1 cellular context compared by ENCODE assay signal in the genomic region with DNA sequence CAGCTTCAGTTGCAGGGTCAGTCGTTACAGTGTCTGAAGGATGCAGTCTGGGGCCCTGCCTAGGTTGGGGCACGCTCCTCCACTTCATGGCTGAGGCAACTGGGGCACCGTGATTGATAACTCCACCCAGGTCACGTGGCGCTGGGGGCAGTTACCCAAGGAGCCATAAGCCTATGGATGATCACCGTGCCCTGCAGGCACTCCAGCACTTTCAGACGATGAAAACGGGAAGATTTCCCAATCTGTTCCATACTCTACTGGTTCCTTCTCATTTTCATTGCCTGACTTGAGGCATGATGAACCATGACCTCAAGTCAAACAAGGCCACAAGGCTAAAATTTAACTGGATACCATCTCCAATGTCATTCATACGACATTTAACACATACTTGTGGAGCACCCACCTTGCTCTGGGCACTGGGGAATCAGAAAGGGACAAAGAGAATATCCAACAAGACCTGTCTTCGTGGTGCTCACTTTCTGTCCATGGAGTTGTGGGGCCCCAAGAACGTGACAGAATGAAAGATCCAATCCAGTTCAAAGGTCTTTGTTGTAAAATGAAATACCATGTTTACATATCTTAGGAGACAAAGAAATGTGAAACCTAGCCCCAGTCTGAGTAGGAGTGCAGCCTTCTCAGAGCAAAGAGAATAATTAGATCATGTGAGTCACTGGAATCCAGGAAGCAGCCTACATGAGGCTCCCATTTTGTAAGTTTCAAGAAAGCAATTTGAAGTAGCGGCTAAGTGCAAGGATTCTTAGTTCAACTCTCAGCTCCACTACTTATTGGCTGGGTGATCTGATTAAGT.
A peak's percentile ranks its signal among the peaks of the same experiment; 100 is the strongest.
TF ChIP-seq lines count a peak whose summit lies in the region.

No MANE protein-coding gene starts in this region.

TF ChIP-seq in K562, 482 proteins besides CTCF, POLR2A, EP300 and RAD21 (continued from another document and continues in another):
- TF ChIP-seq, protein P1, sequence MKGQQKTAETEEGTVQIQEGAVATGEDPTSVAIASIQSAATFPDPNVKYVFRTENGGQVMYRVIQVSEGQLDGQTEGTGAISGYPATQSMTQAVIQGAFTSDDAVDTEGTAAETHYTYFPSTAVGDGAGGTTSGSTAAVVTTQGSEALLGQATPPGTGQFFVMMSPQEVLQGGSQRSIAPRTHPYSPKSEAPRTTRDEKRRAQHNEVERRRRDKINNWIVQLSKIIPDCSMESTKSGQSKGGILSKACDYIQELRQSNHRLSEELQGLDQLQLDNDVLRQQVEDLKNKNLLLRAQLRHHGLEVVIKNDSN (CRISPR knock-in tag; IDR thresholded peaks at IDR 0.05), result peak; percentile 47; the same call in 1 of the 2 replicates
- TF ChIP-seq NR2C2 (CRISPR knock-in tag; IDR thresholded peaks at IDR 0.05) (no peak), NR2C2 (tag; IDR thresholded peaks at IDR 0.05) (peak; percentile 72), HIVEP1 (CRISPR knock-in tag; IDR thresholded peaks at IDR 0.05) (no peak), RFX5 (IDR thresholded peaks at IDR 0.05; ENCODE audit: low read depth, low read length) (no peak), GTF2E2 (tag; IDR thresholded peaks at IDR 0.05) (peak; percentile 57; the same call in 1 of the 2 replicates), NEUROD1 (IDR thresholded peaks at IDR 0.05; ENCODE audit: borderline replicate concordance, low read depth, low read length, partially characterized antibody) (no peak), ZNF316 (IDR thresholded peaks at IDR 0.05) (no peak), HCFC1 (IDR thresholded peaks at IDR 0.05; ENCODE audit: low read depth, low read length) (no peak), MCM2 (IDR thresholded peaks at IDR 0.05; ENCODE audit: low read depth) (no peak), CEBPB (tag; IDR thresholded peaks at IDR 0.05) (no peak), SIN3B (IDR thresholded peaks at IDR 0.05; ENCODE audit: low read depth) (no peak), ZNF133 (CRISPR knock-in tag; IDR thresholded peaks at IDR 0.05) (no peak), ZBTB17 (CRISPR knock-in tag; IDR thresholded peaks at IDR 0.05) (no peak), RBBP5 (IDR thresholded peaks at IDR 0.05; ENCODE audit: borderline replicate concordance, insufficient read depth, low read length, poor library complexity, severe bottlenecking) (no peak), XRCC4 (IDR thresholded peaks at IDR 0.05; ENCODE audit: extremely low read depth, insufficient read depth, insufficient read length) (no peak), CHD1 (IDR thresholded peaks at IDR 0.05; ENCODE audit: low read length) (no peak), GATAD2B (IDR thresholded peaks at IDR 0.05; ENCODE audit: borderline replicate concordance) (no peak), ZNF263 (CRISPR knock-in tag; IDR thresholded peaks at IDR 0.05; ENCODE audit: borderline replicate concordance) (no peak), RFX1 (IDR thresholded peaks at IDR 0.05) (no peak), CHD4 (IDR thresholded peaks at IDR 0.05; ENCODE audit: insufficient read depth, insufficient replicate concordance, low read depth, low read length, poor library complexity, severe bottlenecking) (no peak), SOX6 (IDR thresholded peaks at IDR 0.05) (no peak), PHF21A (IDR thresholded peaks at IDR 0.05; ENCODE audit: borderline replicate concordance, low read depth) (no peak), MAFF (IDR thresholded peaks at IDR 0.05; ENCODE audit: low read length) (no peak), ZFX (CRISPR knock-in tag; IDR thresholded peaks at IDR 0.05) (no peak; the same call in 1 of the 2 replicates), ILF3 (IDR thresholded peaks at IDR 0.05; ENCODE audit: borderline replicate concordance) (no peak), FOS (IDR thresholded peaks at IDR 0.05; ENCODE audit: extremely low read depth, insufficient read length) (no peak), U2AF1 (optimal IDR thresholded peaks at IDR 0.05; ENCODE audit: low read depth, low read length) (no peak), TRIM24 (IDR thresholded peaks at IDR 0.05) (no peak), NCOA6 (IDR thresholded peaks at IDR 0.05) (no peak), BRCA1 (IDR thresholded peaks at IDR 0.05) (no peak), BRCA1 (CRISPR knock-in tag; IDR thresholded peaks at IDR 0.05) (no peak), FOSL1 (tag; conservative IDR thresholded peaks at IDR 0.05) (peak; percentile 67), ELF4 (CRISPR knock-in tag; IDR thresholded peaks at IDR 0.05) (no peak), ZNF311 (CRISPR knock-in tag; IDR thresholded peaks at IDR 0.05) (no peak), NRF1 (conservative IDR thresholded peaks at IDR 0.05 in 1 of 2, IDR thresholded peaks at IDR 0.05 in 1 of 2) (no peak), ATF1 (CRISPR knock-in tag; IDR thresholded peaks at IDR 0.05) (no peak), ATF1 (tag; IDR thresholded peaks at IDR 0.05) (0 out of 2 replicates have a peak, but pooled peaks have one; percentile 13), ZNF644 (tag; IDR thresholded peaks at IDR 0.05; ENCODE audit: low read depth) (0 out of 2 replicates have a peak, but pooled peaks have one; percentile 58)
- TF ChIP-seq, protein P2, sequence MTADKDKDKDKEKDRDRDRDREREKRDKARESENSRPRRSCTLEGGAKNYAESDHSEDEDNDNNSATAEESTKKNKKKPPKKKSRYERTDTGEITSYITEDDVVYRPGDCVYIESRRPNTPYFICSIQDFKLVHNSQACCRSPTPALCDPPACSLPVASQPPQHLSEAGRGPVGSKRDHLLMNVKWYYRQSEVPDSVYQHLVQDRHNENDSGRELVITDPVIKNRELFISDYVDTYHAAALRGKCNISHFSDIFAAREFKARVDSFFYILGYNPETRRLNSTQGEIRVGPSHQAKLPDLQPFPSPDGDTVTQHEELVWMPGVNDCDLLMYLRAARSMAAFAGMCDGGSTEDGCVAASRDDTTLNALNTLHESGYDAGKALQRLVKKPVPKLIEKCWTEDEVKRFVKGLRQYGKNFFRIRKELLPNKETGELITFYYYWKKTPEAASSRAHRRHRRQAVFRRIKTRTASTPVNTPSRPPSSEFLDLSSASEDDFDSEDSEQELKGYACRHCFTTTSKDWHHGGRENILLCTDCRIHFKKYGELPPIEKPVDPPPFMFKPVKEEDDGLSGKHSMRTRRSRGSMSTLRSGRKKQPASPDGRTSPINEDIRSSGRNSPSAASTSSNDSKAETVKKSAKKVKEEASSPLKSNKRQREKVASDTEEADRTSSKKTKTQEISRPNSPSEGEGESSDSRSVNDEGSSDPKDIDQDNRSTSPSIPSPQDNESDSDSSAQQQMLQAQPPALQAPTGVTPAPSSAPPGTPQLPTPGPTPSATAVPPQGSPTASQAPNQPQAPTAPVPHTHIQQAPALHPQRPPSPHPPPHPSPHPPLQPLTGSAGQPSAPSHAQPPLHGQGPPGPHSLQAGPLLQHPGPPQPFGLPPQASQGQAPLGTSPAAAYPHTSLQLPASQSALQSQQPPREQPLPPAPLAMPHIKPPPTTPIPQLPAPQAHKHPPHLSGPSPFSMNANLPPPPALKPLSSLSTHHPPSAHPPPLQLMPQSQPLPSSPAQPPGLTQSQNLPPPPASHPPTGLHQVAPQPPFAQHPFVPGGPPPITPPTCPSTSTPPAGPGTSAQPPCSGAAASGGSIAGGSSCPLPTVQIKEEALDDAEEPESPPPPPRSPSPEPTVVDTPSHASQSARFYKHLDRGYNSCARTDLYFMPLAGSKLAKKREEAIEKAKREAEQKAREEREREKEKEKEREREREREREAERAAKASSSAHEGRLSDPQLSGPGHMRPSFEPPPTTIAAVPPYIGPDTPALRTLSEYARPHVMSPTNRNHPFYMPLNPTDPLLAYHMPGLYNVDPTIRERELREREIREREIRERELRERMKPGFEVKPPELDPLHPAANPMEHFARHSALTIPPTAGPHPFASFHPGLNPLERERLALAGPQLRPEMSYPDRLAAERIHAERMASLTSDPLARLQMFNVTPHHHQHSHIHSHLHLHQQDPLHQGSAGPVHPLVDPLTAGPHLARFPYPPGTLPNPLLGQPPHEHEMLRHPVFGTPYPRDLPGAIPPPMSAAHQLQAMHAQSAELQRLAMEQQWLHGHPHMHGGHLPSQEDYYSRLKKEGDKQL (CRISPR knock-in tag; IDR thresholded peaks at IDR 0.05; ENCODE audit: borderline replicate concordance), result no peak
- TF ChIP-seq, protein P3, sequence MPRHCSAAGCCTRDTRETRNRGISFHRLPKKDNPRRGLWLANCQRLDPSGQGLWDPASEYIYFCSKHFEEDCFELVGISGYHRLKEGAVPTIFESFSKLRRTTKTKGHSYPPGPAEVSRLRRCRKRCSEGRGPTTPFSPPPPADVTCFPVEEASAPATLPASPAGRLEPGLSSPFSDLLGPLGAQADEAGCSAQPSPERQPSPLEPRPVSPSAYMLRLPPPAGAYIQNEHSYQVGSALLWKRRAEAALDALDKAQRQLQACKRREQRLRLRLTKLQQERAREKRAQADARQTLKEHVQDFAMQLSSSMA (CRISPR knock-in tag; IDR thresholded peaks at IDR 0.05), result no peak
- TF ChIP-seq, protein P4, sequence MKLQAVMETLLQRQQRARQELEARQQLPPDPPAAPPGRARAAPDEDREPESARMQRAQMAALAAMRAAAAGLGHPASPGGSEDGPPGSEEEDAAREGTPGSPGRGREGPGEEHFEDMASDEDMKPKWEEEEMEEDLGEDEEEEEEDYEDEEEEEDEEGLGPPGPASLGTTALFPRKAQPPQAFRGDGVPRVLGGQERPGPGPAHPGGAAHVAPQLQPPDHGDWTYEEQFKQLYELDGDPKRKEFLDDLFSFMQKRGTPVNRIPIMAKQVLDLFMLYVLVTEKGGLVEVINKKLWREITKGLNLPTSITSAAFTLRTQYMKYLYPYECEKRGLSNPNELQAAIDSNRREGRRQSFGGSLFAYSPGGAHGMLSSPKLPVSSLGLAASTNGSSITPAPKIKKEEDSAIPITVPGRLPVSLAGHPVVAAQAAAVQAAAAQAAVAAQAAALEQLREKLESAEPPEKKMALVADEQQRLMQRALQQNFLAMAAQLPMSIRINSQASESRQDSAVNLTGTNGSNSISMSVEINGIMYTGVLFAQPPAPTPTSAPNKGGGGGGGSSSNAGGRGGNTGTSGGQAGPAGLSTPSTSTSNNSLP (IDR thresholded peaks at IDR 0.05; ENCODE audit: borderline replicate concordance, low read depth, low read length), result no peak
- TF ChIP-seq, protein P5, sequence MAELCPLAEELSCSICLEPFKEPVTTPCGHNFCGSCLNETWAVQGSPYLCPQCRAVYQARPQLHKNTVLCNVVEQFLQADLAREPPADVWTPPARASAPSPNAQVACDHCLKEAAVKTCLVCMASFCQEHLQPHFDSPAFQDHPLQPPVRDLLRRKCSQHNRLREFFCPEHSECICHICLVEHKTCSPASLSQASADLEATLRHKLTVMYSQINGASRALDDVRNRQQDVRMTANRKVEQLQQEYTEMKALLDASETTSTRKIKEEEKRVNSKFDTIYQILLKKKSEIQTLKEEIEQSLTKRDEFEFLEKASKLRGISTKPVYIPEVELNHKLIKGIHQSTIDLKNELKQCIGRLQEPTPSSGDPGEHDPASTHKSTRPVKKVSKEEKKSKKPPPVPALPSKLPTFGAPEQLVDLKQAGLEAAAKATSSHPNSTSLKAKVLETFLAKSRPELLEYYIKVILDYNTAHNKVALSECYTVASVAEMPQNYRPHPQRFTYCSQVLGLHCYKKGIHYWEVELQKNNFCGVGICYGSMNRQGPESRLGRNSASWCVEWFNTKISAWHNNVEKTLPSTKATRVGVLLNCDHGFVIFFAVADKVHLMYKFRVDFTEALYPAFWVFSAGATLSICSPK (IDR thresholded peaks at IDR 0.05; ENCODE audit: borderline replicate concordance), result no peak
- TF ChIP-seq, protein P6, sequence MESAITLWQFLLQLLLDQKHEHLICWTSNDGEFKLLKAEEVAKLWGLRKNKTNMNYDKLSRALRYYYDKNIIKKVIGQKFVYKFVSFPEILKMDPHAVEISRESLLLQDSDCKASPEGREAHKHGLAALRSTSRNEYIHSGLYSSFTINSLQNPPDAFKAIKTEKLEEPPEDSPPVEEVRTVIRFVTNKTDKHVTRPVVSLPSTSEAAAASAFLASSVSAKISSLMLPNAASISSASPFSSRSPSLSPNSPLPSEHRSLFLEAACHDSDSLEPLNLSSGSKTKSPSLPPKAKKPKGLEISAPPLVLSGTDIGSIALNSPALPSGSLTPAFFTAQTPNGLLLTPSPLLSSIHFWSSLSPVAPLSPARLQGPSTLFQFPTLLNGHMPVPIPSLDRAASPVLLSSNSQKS (CRISPR knock-in tag; IDR thresholded peaks at IDR 0.05), result no peak
- TF ChIP-seq, protein P7, sequence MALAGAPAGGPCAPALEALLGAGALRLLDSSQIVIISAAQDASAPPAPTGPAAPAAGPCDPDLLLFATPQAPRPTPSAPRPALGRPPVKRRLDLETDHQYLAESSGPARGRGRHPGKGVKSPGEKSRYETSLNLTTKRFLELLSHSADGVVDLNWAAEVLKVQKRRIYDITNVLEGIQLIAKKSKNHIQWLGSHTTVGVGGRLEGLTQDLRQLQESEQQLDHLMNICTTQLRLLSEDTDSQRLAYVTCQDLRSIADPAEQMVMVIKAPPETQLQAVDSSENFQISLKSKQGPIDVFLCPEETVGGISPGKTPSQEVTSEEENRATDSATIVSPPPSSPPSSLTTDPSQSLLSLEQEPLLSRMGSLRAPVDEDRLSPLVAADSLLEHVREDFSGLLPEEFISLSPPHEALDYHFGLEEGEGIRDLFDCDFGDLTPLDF (CRISPR knock-in tag; IDR thresholded peaks at IDR 0.05), result no peak
- TF ChIP-seq, protein P8, sequence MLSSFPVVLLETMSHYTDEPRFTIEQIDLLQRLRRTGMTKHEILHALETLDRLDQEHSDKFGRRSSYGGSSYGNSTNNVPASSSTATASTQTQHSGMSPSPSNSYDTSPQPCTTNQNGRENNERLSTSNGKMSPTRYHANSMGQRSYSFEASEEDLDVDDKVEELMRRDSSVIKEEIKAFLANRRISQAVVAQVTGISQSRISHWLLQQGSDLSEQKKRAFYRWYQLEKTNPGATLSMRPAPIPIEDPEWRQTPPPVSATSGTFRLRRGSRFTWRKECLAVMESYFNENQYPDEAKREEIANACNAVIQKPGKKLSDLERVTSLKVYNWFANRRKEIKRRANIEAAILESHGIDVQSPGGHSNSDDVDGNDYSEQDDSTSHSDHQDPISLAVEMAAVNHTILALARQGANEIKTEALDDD (IDR thresholded peaks at IDR 0.05), result no peak
- TF ChIP-seq, protein P9, sequence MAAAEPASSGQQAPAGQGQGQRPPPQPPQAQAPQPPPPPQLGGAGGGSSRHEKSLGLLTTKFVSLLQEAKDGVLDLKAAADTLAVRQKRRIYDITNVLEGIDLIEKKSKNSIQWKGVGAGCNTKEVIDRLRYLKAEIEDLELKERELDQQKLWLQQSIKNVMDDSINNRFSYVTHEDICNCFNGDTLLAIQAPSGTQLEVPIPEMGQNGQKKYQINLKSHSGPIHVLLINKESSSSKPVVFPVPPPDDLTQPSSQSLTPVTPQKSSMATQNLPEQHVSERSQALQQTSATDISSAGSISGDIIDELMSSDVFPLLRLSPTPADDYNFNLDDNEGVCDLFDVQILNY (CRISPR knock-in tag; IDR thresholded peaks at IDR 0.05), result no peak
- TF ChIP-seq, protein P10, sequence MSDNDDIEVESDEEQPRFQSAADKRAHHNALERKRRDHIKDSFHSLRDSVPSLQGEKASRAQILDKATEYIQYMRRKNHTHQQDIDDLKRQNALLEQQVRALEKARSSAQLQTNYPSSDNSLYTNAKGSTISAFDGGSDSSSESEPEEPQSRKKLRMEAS (CRISPR knock-in tag; IDR thresholded peaks at IDR 0.05), result peak; percentile 59; the same call in 1 of the 2 replicates
- TF ChIP-seq, protein P11, sequence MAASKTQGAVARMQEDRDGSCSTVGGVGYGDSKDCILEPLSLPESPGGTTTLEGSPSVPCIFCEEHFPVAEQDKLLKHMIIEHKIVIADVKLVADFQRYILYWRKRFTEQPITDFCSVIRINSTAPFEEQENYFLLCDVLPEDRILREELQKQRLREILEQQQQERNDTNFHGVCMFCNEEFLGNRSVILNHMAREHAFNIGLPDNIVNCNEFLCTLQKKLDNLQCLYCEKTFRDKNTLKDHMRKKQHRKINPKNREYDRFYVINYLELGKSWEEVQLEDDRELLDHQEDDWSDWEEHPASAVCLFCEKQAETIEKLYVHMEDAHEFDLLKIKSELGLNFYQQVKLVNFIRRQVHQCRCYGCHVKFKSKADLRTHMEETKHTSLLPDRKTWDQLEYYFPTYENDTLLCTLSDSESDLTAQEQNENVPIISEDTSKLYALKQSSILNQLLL (CRISPR knock-in tag; IDR thresholded peaks at IDR 0.05; ENCODE audit: borderline replicate concordance), result no peak
